ENCODE assay signal across 11 cellular contexts in the genomic region with DNA sequence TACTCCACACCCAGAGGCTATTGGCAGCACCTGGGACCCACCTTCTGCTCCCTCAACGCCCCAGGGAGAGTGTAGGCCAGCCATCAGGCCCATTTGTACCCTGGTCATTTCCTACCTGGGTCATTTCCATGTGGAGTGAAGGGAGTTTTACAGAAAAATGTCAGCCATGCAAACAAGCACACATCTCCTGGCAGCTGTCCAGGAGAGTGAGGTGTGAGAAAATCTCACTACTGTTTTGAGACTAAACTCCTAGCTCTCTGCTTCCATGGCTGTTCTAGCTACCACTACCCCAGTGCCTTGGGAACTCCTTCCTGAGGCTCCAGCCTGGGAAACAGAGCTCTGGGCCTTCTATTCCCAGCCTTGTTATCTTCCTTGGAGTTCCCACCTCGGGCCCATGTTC. TPM values are rescaled to one million over a fixed set of nuclear protein-coding genes. Genes with fewer than 3 reads are reported as not detected.
DNase-seq lines count a peak whose midpoint lies in the region; ATAC-seq and TF ChIP-seq lines count a peak whose summit lies in the region.
"Had no signal": no experiment of that assay in that cellular context is flagged by ENCODE, and none has a peak within 500 bp of the region (broad histone marks: within the 10 kb centered on the region; RNA-seq: fewer than 3 reads in every experiment).

No MANE protein-coding gene starts in this region.

- H3F3A ChIP-seq in MM.1S (ENCODE audit: insufficient read depth, low read length) = no peaks in the 10 kb centered on the region

- H3K4me3 ChIP-seq in MM.1S (ENCODE audit: low read length) (no peak overlapping the region), gastrocnemius medialis (no peak overlapping the region)
- H3K4me3 ChIP-seq: breast epithelium had no signal

- H3K27me3 ChIP-seq in MM.1S (replicated peaks; ENCODE audit: insufficient read depth, low read length) (no peaks in the 10 kb centered on the region; the same call in 1 of the 2 replicates), gastrocnemius medialis (peaks cover 0 to 9% (median 0%) of the 10 kb centered on the region in 3 donors)
- H3K27me3 ChIP-seq: breast epithelium had no signal

- H3K36me3 ChIP-seq in MM.1S (replicated peaks; ENCODE audit: insufficient read depth, low read length) (no peaks in the 10 kb centered on the region), gastrocnemius medialis (no peaks in the 10 kb centered on the region)
- H3K36me3 ChIP-seq: breast epithelium had no signal

- no peak for TF ChIP-seq CTCF in MM.1S (IDR thresholded peaks at IDR 0.05; ENCODE audit: low read length)
- no peak for TF ChIP-seq CTCF in gastrocnemius medialis (IDR thresholded peaks at IDR 0.05 in 4 of 5, conservative IDR thresholded peaks at IDR 0.05 in 1 of 5)

- H3K9me3 ChIP-seq in MM.1S (replicated peaks; ENCODE audit: insufficient read depth, low read length) = no peaks in the 10 kb centered on the region
- no peaks in the 10 kb centered on the region for H3K9me3 ChIP-seq in gastrocnemius medialis
- H3K9me3 ChIP-seq: breast epithelium had no signal

- H3K4me2 ChIP-seq in MM.1S (ENCODE audit: low read depth, low read length) = no peak overlapping the region
- H3K4me2 ChIP-seq: KMS-11 had no signal

- no peaks in the 10 kb centered on the region for H3K9me2 ChIP-seq in MM.1S (replicated peaks; ENCODE audit: insufficient read depth, low read length)

- intact Hi-C loops in gastrocnemius medialis (cut with DNase I; ENCODE audit: low total_unique reads) = no loop called here

- H3K4me1 ChIP-seq in MM.1S (ENCODE audit: low read length) (peaks cover under 1% of the 10 kb centered on the region; the same call in 1 of the 2 replicates), gastrocnemius medialis (no peaks in the 10 kb centered on the region)
- H3K4me1 ChIP-seq: breast epithelium had no signal

- no peaks in the 10 kb centered on the region for H4K20me1 ChIP-seq in MM.1S (ENCODE audit: insufficient read depth, low read length)

- no peak overlapping the region for H2AFZ ChIP-seq in MM.1S (ENCODE audit: low read length)

- no peak overlapping the region for H3K9ac ChIP-seq in MM.1S (ENCODE audit: low read length)
- H3K9ac ChIP-seq: KMS-11 had no signal

- peak; percentile 79 to 81 for DNase-seq in activated T-cell treated with anti-CD3 and anti-CD28 coated beads, Interleukin-2, amount 50 U/mL, for 48 hours
- peak; percentile 82 for DNase-seq in stimulated activated CD4-positive, alpha-beta T cell treated with anti-CD3 and anti-CD28 coated beads, Interleukin-15, amount 100 ng/mL, for 24 hours
- DNase-seq in MM.1S (no peak), GF-D8 (lab: John Stamatoyannopoulos, UW) (no peak), gastrocnemius medialis (no peak), hypothalamus (lab: John Stamatoyannopoulos, UW) (no peak)

- H3K27ac ChIP-seq in MM.1S (ENCODE audit: low read length) (no peak overlapping the region), gastrocnemius medialis (no peak overlapping the region)
- H3K27ac ChIP-seq: breast epithelium, KMS-11 had no signal

- ATAC-seq in GM18505 (IDR thresholded peaks at IDR 0.05; ENCODE audit: unreplicated experiment) (peak; percentile 49), HG02610 (IDR thresholded peaks at IDR 0.05; ENCODE audit: unreplicated experiment) (peak; percentile 47), gastrocnemius medialis (no peak)

- no peaks in the 10 kb centered on the region for H3K79me2 ChIP-seq in MM.1S (ENCODE audit: low read length)

- in situ Hi-C loops in gastrocnemius medialis (cut with MboI; ENCODE audit: low sequenced_read_pairs in 4 of 4) = no loop called here

- TF ChIP-seq POLR2A in GM18505 (IDR thresholded peaks at IDR 0.05; ENCODE audit: borderline replicate concordance, extremely low read depth, insufficient read depth, insufficient read length) (no peak), gastrocnemius medialis (IDR thresholded peaks at IDR 0.05) (no peak)

RNA-seq across cellular contexts. Expression of gene TMPRSS13, which starts 2.8 kb away (rescaled TPM):
- total RNA-seq in gastrocnemius medialis = not detected
- total RNA-seq: pulmonary artery endothelial cell had no signal

RNA-seq across cellular contexts. Expression of gene IL10RA, which starts 54.2 kb away (rescaled TPM):
- total RNA-seq in gastrocnemius medialis = 1 to 10 TPM in 3 of 4 donors, under 1 TPM in 1; 0.73 to 5.5 (median 2.2) TPM

RNA-seq across cellular contexts. Expression of gene FXYD6, which starts 55.5 kb away (rescaled TPM):
- total RNA-seq in gastrocnemius medialis = 10 to 100 TPM in 1 of 4 donors, 1 to 10 TPM in 3; 2.9 to 17.7 (median 5.4) TPM

Comparison
In these comparisons a context has a peak if more than half of its experiments do, and no peak if none do; other contexts are left out.
1. ATAC-seq: peak in GM18505 (single experiment) and HG02610 (single experiment); none in gastrocnemius medialis (0 of 2).
2. DNase-seq: peak in activated T-cell treated with anti-CD3 and anti-CD28 coated beads, Interleukin-2, amount 50 U/mL, for 48 hours (2 of 2) and stimulated activated CD4-positive, alpha-beta T cell treated with anti-CD3 and anti-CD28 coated beads, Interleukin-15, amount 100 ng/mL, for 24 hours (single experiment); none in MM.1S (single experiment), GF-D8 (single experiment), gastrocnemius medialis (0 of 2) and hypothalamus (0 of 51).